In the genomic region with DNA sequence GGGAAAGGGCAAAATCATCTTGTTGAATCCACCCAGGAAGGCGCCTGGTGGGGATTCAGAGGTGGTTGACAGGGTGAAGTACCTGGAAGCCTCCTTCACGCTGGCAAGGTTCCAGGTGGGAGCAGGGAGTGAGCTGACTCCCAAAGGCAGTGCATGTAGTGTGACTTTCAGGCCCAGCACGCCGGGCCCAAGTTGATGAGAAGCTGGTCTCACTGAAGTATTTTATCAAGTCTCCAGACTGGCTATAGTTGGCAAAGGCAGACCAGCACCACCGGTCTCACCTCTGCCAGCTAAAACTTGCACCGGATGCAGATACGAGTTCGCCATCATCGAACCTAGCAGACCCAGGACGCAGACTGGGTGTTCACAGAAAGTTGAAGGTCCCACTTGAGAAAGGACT, we compare ENCODE assay signal across 11 cellular contexts. TPM values are rescaled to one million over a fixed set of nuclear protein-coding genes. Genes with fewer than 3 reads are reported as not detected.
DNase-seq lines count a peak whose midpoint lies in the region; ATAC-seq and TF ChIP-seq lines count a peak whose summit lies in the region.
"Had no signal": no experiment of that assay in that cellular context is flagged by ENCODE, and none has a peak within 500 bp of the region (broad histone marks: within the 10 kb centered on the region; RNA-seq: fewer than 3 reads in every experiment).

No MANE protein-coding gene starts in this region.

- peaks cover 2% of the 10 kb centered on the region for H3K4me1 Mint-ChIP-seq in activated T-helper 2 cell treated with anti-CD3 and anti-CD28 coated beads, Interferon-gamma antibody, Interleukin-2, Interleukin-4, amounts not matched to agents 10 μg/mL and 5 μg/mL and 100 μg/mL, durations not matched to agents 14 hours and 24 hours and 36 hours (ENCODE audit: low read depth)

- DNase-seq in DMS53 (lab: John Stamatoyannopoulos, UW) (peak; percentile 52), DMS53 treated with DMSO at 0.1 percent for 48 hours (lab: John Stamatoyannopoulos, UW; ENCODE audit: unreplicated experiment) (no peak), NB4 (ENCODE audit: low read depth) (no peak), left lobe of liver (ENCODE audit: low spot score) (peak; percentile 60)
- DNase-seq in activated T-helper 2 cell treated with anti-CD3 and anti-CD28 coated beads, Interferon-gamma antibody, Interleukin-2, Interleukin-4, amounts not matched to agents 10 μg/mL and 5 μg/mL and 100 μg/mL, durations not matched to agents 14 hours and 24 hours and 36 hours (ENCODE audit: low spot score), result no peak
- DNase-seq: activated CD4-positive, CD25-positive, alpha-beta regulatory T cell; activated gamma-delta T cell; dorsolateral prefrontal cortex; NCI-H1417 treated with DMSO at 0.1 percent for 48 hours had no signal

- TF ChIP-seq POLR2A in NB4 (IDR thresholded peaks at IDR 0.05; ENCODE audit: extremely low read depth, insufficient read length), result peak; percentile 13

- no peaks in the 10 kb centered on the region for H3K9me3 Mint-ChIP-seq in activated T-helper 2 cell treated with anti-CD3 and anti-CD28 coated beads, Interferon-gamma antibody, Interleukin-2, Interleukin-4, amounts not matched to agents 10 μg/mL and 5 μg/mL and 100 μg/mL, durations not matched to agents 14 hours and 24 hours and 36 hours
- H3K9me3 Mint-ChIP-seq: stimulated activated memory B cell treated with anti-CD40 and anti-IgM and Interleukin-4, amounts not matched to agents 10 μg/mL and 1 μg/mL and 100 μg/mL, for 72 hours had no signal

- H3K4me3 Mint-ChIP-seq in activated T-helper 2 cell treated with anti-CD3 and anti-CD28 coated beads, Interferon-gamma antibody, Interleukin-2, Interleukin-4, amounts not matched to agents 10 μg/mL and 5 μg/mL and 100 μg/mL, durations not matched to agents 14 hours and 24 hours and 36 hours (ENCODE audit: low read depth), result no peak overlapping the region
- H3K4me3 Mint-ChIP-seq: stimulated activated memory B cell treated with anti-CD40 and anti-IgM and Interleukin-4, amounts not matched to agents 10 μg/mL and 1 μg/mL and 100 μg/mL, for 72 hours had no signal

- H3K27me3 Mint-ChIP-seq in activated T-helper 2 cell treated with anti-CD3 and anti-CD28 coated beads, Interferon-gamma antibody, Interleukin-2, Interleukin-4, amounts not matched to agents 10 μg/mL and 5 μg/mL and 100 μg/mL, durations not matched to agents 14 hours and 24 hours and 36 hours (ENCODE audit: low read depth), result no peaks in the 10 kb centered on the region
- H3K27me3 Mint-ChIP-seq: stimulated activated memory B cell treated with anti-CD40 and anti-IgM and Interleukin-4, amounts not matched to agents 10 μg/mL and 1 μg/mL and 100 μg/mL, for 72 hours had no signal

- ATAC-seq in left lobe of liver (peak; percentile 1), HG02885 (IDR thresholded peaks at IDR 0.05; ENCODE audit: poor library complexity, unreplicated experiment) (no peak)
- ATAC-seq: stimulated activated memory B cell treated with anti-CD40 and anti-IgM and Interleukin-4, amounts not matched to agents 10 μg/mL and 1 μg/mL and 100 μg/mL, for 72 hours had no signal

- H3K36me3 Mint-ChIP-seq in activated T-helper 2 cell treated with anti-CD3 and anti-CD28 coated beads, Interferon-gamma antibody, Interleukin-2, Interleukin-4, amounts not matched to agents 10 μg/mL and 5 μg/mL and 100 μg/mL, durations not matched to agents 14 hours and 24 hours and 36 hours (ENCODE audit: low read depth), result peaks cover 59% of the 10 kb centered on the region

- no peak overlapping the region for H3K4me3 ChIP-seq in NB4 (ENCODE audit: low read depth, low read length)
- H3K4me3 ChIP-seq: dorsolateral prefrontal cortex had no signal

- no peak for TF ChIP-seq CTCF in NB4 (IDR thresholded peaks at IDR 0.05; ENCODE audit: low read depth, low read length)

- no peak overlapping the region for H3K27ac Mint-ChIP-seq in activated T-helper 2 cell treated with anti-CD3 and anti-CD28 coated beads, Interferon-gamma antibody, Interleukin-2, Interleukin-4, amounts not matched to agents 10 μg/mL and 5 μg/mL and 100 μg/mL, durations not matched to agents 14 hours and 24 hours and 36 hours
- H3K27ac Mint-ChIP-seq: stimulated activated memory B cell treated with anti-CD40 and anti-IgM and Interleukin-4, amounts not matched to agents 10 μg/mL and 1 μg/mL and 100 μg/mL, for 72 hours had no signal

- intact Hi-C loops in activated T-helper 2 cell treated with anti-CD3 and anti-CD28 coated beads, Interferon-gamma antibody, Interleukin-2, Interleukin-4, amounts not matched to agents 10 μg/mL and 5 μg/mL and 100 μg/mL, durations not matched to agents 14 hours and 24 hours and 36 hours (cut with micrococcal nuclease), result no loop called here

RNA-seq across cellular contexts. Expression of a gene that starts 16.5 kb away (rescaled TPM):
- total RNA-seq in left lobe of liver, result 49.8 TPM
- 96.7 and 102 TPM in 2 replicates for total RNA-seq in activated T-helper 2 cell treated with anti-CD3 and anti-CD28 coated beads, Interferon-gamma antibody, Interleukin-2, Interleukin-4, amounts not matched to agents 10 μg/mL and 5 μg/mL and 100 μg/mL, durations not matched to agents 14 hours and 24 hours and 36 hours

RNA-seq across cellular contexts. Expression of a gene that starts 17.1 kb away (rescaled TPM):
- 53.3 TPM for total RNA-seq in left lobe of liver
- total RNA-seq in activated T-helper 2 cell treated with anti-CD3 and anti-CD28 coated beads, Interferon-gamma antibody, Interleukin-2, Interleukin-4, amounts not matched to agents 10 μg/mL and 5 μg/mL and 100 μg/mL, durations not matched to agents 14 hours and 24 hours and 36 hours, result 71.9 and 74.9 TPM in 2 replicates

RNA-seq across cellular contexts. Expression of a gene that starts 26.1 kb away (rescaled TPM):
- total RNA-seq in left lobe of liver, result 5.1 TPM
- total RNA-seq in activated T-helper 2 cell treated with anti-CD3 and anti-CD28 coated beads, Interferon-gamma antibody, Interleukin-2, Interleukin-4, amounts not matched to agents 10 μg/mL and 5 μg/mL and 100 μg/mL, durations not matched to agents 14 hours and 24 hours and 36 hours, result 11.8 and 13.9 TPM in 2 replicates

RNA-seq across cellular contexts. Expression of a gene that starts 29.3 kb away (rescaled TPM):
- total RNA-seq in left lobe of liver, result 24.4 TPM
- total RNA-seq in activated T-helper 2 cell treated with anti-CD3 and anti-CD28 coated beads, Interferon-gamma antibody, Interleukin-2, Interleukin-4, amounts not matched to agents 10 μg/mL and 5 μg/mL and 100 μg/mL, durations not matched to agents 14 hours and 24 hours and 36 hours, result 102 and 112 TPM in 2 replicates

RNA-seq across cellular contexts. Expression of a gene that starts 43.5 kb away (rescaled TPM):
- 2.3 TPM for total RNA-seq in left lobe of liver
- total RNA-seq in activated T-helper 2 cell treated with anti-CD3 and anti-CD28 coated beads, Interferon-gamma antibody, Interleukin-2, Interleukin-4, amounts not matched to agents 10 μg/mL and 5 μg/mL and 100 μg/mL, durations not matched to agents 14 hours and 24 hours and 36 hours, result 35.0 and 36.6 TPM in 2 replicates

Comparison
In these comparisons a context has a peak if more than half of its experiments do, and no peak if none do; other contexts are left out.
1. DNase-seq: peak in DMS53 (single experiment) and left lobe of liver (single experiment); none in DMS53 treated with DMSO at 0.1 percent for 48 hours (single experiment), NB4 (single experiment) and activated T-helper 2 cell treated with anti-CD3 and anti-CD28 coated beads, Interferon-gamma antibody, Interleukin-2, Interleukin-4, amounts not matched to agents 10 μg/mL and 5 μg/mL and 100 μg/mL, durations not matched to agents 14 hours and 24 hours and 36 hours (single experiment).